3 cellular contexts compared by ENCODE assay signal in the genomic region with DNA sequence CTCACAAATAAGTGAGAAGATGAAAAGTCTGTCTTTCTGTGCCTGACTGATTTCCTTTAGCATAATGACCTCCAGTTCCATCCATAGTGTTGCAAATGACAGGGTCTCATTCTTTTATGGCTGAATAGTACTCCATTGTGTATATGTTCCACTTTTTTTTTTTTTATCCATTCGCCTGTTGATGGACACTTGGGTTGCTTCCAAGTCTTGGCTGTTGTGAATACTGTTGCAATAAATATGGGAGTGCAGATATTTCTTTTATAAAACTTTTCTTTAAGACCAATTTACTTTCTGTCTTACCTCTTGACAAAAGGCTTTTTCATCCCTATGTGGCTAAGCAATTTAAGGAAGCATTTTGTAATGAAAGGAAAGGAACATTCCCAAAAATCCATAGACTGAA.
"Had no signal": no experiment of that assay in that cellular context is flagged by ENCODE, and none has a peak within 500 bp of the region (broad histone marks: within the 10 kb centered on the region; RNA-seq: fewer than 3 reads in every experiment).

No MANE protein-coding gene starts in this region.

- ATAC-seq: GM12878 had no signal

- H3K4me3 ChIP-seq: GM12878 had no signal

- DNase-seq: GDM1, GF-D8 had no signal
